ENCODE assay signal across 8 cellular contexts in the genomic region with DNA sequence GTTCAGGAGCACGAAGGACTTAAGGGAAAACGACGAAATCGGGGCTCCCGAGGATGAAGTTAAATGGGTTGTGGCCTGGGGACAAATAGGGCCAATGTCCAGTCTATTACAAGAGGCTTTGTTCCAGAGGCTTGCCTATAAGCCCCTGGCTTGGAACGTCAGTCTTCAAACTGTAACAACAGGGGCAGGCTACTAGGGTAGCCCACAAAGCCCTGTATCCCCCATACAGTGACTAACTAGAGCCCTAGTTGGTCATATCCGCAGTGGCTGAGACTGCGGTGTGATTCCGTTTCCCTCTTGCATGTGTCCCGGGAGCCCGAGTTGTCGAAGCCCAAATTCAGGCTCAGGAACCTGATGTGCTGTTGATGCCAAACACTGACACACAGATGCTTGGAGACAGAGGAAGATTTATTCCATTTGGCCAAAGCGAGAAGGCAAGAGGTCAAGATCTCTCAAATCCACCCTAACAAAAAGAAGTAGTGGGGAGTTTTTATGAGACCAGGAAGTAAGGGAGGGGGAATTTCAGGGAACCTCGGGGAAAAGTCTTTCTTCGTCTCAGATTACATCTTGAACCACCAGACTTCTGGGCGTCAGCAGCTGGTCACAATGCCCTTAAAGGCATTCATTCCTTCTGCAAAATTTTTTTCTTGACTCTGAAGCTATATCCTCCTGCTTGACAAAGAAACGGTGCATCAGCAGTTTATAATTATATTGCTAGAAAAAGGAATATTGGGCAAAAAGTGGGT. TPM values are rescaled to one million over a fixed set of nuclear protein-coding genes. Genes with fewer than 3 reads are reported as not detected.
DNase-seq lines count a peak whose midpoint lies in the region; FAIRE-seq and TF ChIP-seq lines count a peak whose summit lies in the region.

No MANE protein-coding gene starts in this region.

- peak; percentile 34 for FAIRE-seq in keratinocyte (lab: Jason Lieb, UNC)

- H3K9me1 ChIP-seq in keratinocyte (ENCODE audit: control insufficient read depth, extremely low read depth, insufficient read depth, low read length) = peaks cover 3% of the 10 kb centered on the region

- peak overlapping the region; percentile 91 for H3K4me3 Mint-ChIP-seq in Calu3 (ENCODE audit: low read depth, unreplicated experiment)

- dilution Hi-C loops in keratinocyte (cut with MboI; ENCODE audit: extremely low pct_ligation_motif_present, low sequenced_read_pairs) = no loop called here

- H3K27me3 Mint-ChIP-seq in Calu3 (ENCODE audit: unreplicated experiment) = no peaks in the 10 kb centered on the region

- no peak overlapping the region for H2AFZ ChIP-seq in keratinocyte (ENCODE audit: control insufficient read depth, low read length)

- H3K36me3 ChIP-seq in WERI-Rb-1 = no peaks in the 10 kb centered on the region
- H3K36me3 ChIP-seq in keratinocyte (ENCODE audit: control insufficient read depth in 2 of 2, extremely low read depth in 1 of 2, insufficient read depth in 2 of 2, low read length in 2 of 2) = peaks cover 7 to 17% of the 10 kb centered on the region in 2 experiments

- DNase-seq in Calu3 (peak; percentile 39), HK-2 (ENCODE audit: unreplicated experiment) (peak; percentile 66), WERI-Rb-1 (no peak), caudate nucleus (lab: John Stamatoyannopoulos, UW) (peak in 6 of 61 donors; percentile 5 to 46 (median 36)), keratinocyte (ENCODE audit: low read depth, low spot score) (no peak), NCI-H146 treated with DMSO at 0.1 percent for 48 hours (lab: John Stamatoyannopoulos, UW; ENCODE audit: unreplicated experiment) (no peak), GM19240 (ENCODE audit: insufficient read length, low spot score) (no peak)
- DNase-seq in stimulated activated CD4-positive, alpha-beta T cell treated with anti-CD3 and anti-CD28 coated beads, Interleukin-15, amount 100 ng/mL, for 24 hours = peak; percentile 70

- BruUV-seq in Calu3 (replicated peaks; lab: Mats Ljungman, UMichigan) = TSS peak; percentile 48

- no peaks in the 10 kb centered on the region for H3K9me3 Mint-ChIP-seq in Calu3 (ENCODE audit: low read depth, unreplicated experiment)

- H3K4me2 ChIP-seq in keratinocyte (ENCODE audit: control insufficient read depth, extremely low read depth, insufficient read depth, low read depth, low read length) = peak overlapping the region; percentile 93

- CTCF ChIA-PET in Calu3 (lab: Charles Lee) = interaction anchor here (0.7 to 2.5 kb wide), 4 partner anchors 13 to 290 kb away, joined by 3 to 9 read pairs (median 3); no protein-coding TSS in a partner anchor

- H4K20me1 ChIP-seq in keratinocyte (ENCODE audit: control insufficient read depth, extremely low read depth, insufficient read depth, low read length) = no peaks in the 10 kb centered on the region

- H3K27me3 ChIP-seq in WERI-Rb-1 (ENCODE audit: insufficient read depth, low read depth, severe bottlenecking) (peaks cover 92% of the 10 kb centered on the region), keratinocyte (ENCODE audit: control insufficient read depth, extremely low read depth, insufficient read depth, low read length) (no peaks in the 10 kb centered on the region)

- peaks cover 29% of the 10 kb centered on the region for H3K4me1 ChIP-seq in keratinocyte (ENCODE audit: control insufficient read depth, extremely low read depth, insufficient read depth, low read length)

- H3K9me3 ChIP-seq in WERI-Rb-1 (ENCODE audit: severe bottlenecking) (peaks cover 5% of the 10 kb centered on the region), keratinocyte (ENCODE audit: control insufficient read depth, low read depth, low read length) (no peaks in the 10 kb centered on the region)

- peak overlapping the region; percentile 98 for H3K9ac ChIP-seq in keratinocyte (ENCODE audit: control insufficient read depth, extremely low read depth, insufficient read depth, low read length)

- intact Hi-C loops in Calu3 (cut with micrococcal nuclease; ENCODE audit: unreplicated experiment) = loop anchor here (5.0 to 10.0 kb wide), 4 partner anchors 51 to 289 kb away; a partner anchor contains a TSS

- H3K79me2 ChIP-seq in keratinocyte (ENCODE audit: control insufficient read depth, insufficient read depth, low read length) = peaks cover 49% of the 10 kb centered on the region

- H3K4me1 Mint-ChIP-seq in Calu3 (ENCODE audit: low read depth, unreplicated experiment) = peaks cover 27% of the 10 kb centered on the region

- H3K27ac Mint-ChIP-seq in Calu3 (ENCODE audit: unreplicated experiment) = peak overlapping the region; percentile 99

- TF ChIP-seq CTCF in Calu3 (IDR thresholded peaks at IDR 0.05; ENCODE audit: unreplicated experiment) (no peak), WERI-Rb-1 (IDR thresholded peaks at IDR 0.05; ENCODE audit: low read depth, low read length) (no peak), keratinocyte (optimal IDR thresholded peaks at IDR 0.05 in 1 of 3, IDR thresholded peaks at IDR 0.05 in 1 of 3, conservative IDR thresholded peaks at IDR 0.05 in 1 of 3; ENCODE audit: extremely low read depth in 1 of 3, insufficient read depth in 2 of 3, low read length in 3 of 3) (no peak)

- peaks cover 67% of the 10 kb centered on the region for H3K36me3 Mint-ChIP-seq in Calu3 (ENCODE audit: insufficient read depth, unreplicated experiment)

- peak overlapping the region; percentile 40 for H3K4me3 ChIP-seq in WERI-Rb-1 (ENCODE audit: low read depth, low read length)
- H3K4me3 ChIP-seq in keratinocyte (ENCODE audit: control insufficient read depth in 2 of 3, extremely low read depth in 1 of 3, insufficient read depth in 2 of 3, low read depth in 1 of 3, low read length in 3 of 3) = peak overlapping the region; percentile 80 to 99 (median 96)

- H3K27ac ChIP-seq in WERI-Rb-1 (no peak overlapping the region), caudate nucleus (ENCODE audit: low read depth, low read length) (peak overlapping the region; percentile 76), keratinocyte (ENCODE audit: control insufficient read depth, insufficient read depth, low read length) (peak overlapping the region; percentile 100)

RNA-seq across cellular contexts. Expression of a gene that starts 0.8 kb away (rescaled TPM):
- total RNA-seq in Calu3 (2022) = 104 and 141 TPM in 2 replicates
- 51.4 to 101 TPM (median 79.9 TPM) in 3 replicates for polyA plus RNA-seq in keratinocyte
- 38.9 TPM for polyA plus RNA-seq in keratinocyte (2011; ENCODE audit: low read depth)
- polyA plus RNA-seq in keratinocyte (2011; cell fraction: cytosol; rRNA removed) = 33.9 and 61.9 TPM in 2 replicates
- 64.9 and 82.1 TPM in 2 replicates for polyA plus RNA-seq in keratinocyte (2011; cell fraction: nucleus; rRNA removed)
- 26.7 and 74.4 TPM in 2 replicates for polyA plus RNA-seq in keratinocyte (2012; ENCODE audit: low replicate concordance)
- polyA minus RNA-seq in keratinocyte = 53.5 to 129 TPM (median 69.1 TPM) in 3 replicates
- polyA minus RNA-seq in keratinocyte (2011; cell fraction: cytosol; rRNA and poly(A)+ RNA removed) = 30.3 TPM
- 66.7 and 149 TPM in 2 replicates for polyA minus RNA-seq in keratinocyte (2011; cell fraction: nucleus; rRNA and poly(A)+ RNA removed)

RNA-seq across cellular contexts. Expression of a gene that starts 49.4 kb away (rescaled TPM):
- not detected in 2 replicates for total RNA-seq in Calu3 (2022)
- polyA plus RNA-seq in keratinocyte = not detected in 3 replicates
- polyA plus RNA-seq in keratinocyte (2011; ENCODE audit: low read depth) = not detected
- polyA plus RNA-seq in keratinocyte (2011; cell fraction: cytosol; rRNA removed) = not detected in 2 replicates
- polyA plus RNA-seq in keratinocyte (2011; cell fraction: nucleus; rRNA removed) = not detected in 2 replicates
- not detected in 2 replicates for polyA plus RNA-seq in keratinocyte (2012; ENCODE audit: low replicate concordance)
- not detected in 3 replicates for polyA minus RNA-seq in keratinocyte
- polyA minus RNA-seq in keratinocyte (2011; cell fraction: cytosol; rRNA and poly(A)+ RNA removed) = not detected
- not detected in 2 replicates for polyA minus RNA-seq in keratinocyte (2011; cell fraction: nucleus; rRNA and poly(A)+ RNA removed)

Comparison
In these comparisons a context has a peak if more than half of its experiments do, and no peak if none do; other contexts are left out.
1. DNase-seq: peak in Calu3 (single experiment), HK-2 (single experiment) and stimulated activated CD4-positive, alpha-beta T cell treated with anti-CD3 and anti-CD28 coated beads, Interleukin-15, amount 100 ng/mL, for 24 hours (single experiment); none in WERI-Rb-1 (single experiment), keratinocyte (single experiment), NCI-H146 treated with DMSO at 0.1 percent for 48 hours (single experiment) and GM19240 (single experiment).